ENCODE assay signal across 8 cellular contexts in genomic region chr15:22599526-22600320, GRCh38.
DNase-seq lines count a peak whose midpoint lies in the region; ATAC-seq, FAIRE-seq and TF ChIP-seq lines count a peak whose summit lies in the region.
"Not testable (repeated sequence)": the region's sequence is repeated elsewhere in the genome, so short reads cannot be mapped to it uniquely, and the experiment has no call there.

No MANE protein-coding gene starts in this region.

- not testable (repeated sequence) for FAIRE-seq in K562 (lab: Jason Lieb, UNC); HepG2 (lab: Jason Lieb, UNC)

- H3K9ac ChIP-seq in K562 (ENCODE audit: insufficient read depth in 1 of 2, low read depth in 2 of 2, low read length in 2 of 2); HepG2 (ENCODE audit: insufficient read depth, low read depth, low read length): not testable (repeated sequence)

- CTCF ChIA-PET in K562 (lab: Yijun Ruan, JAX; ENCODE audit: low intra/inter-chr PET ratio); HepG2 (lab: Yijun Ruan, JAX; ENCODE audit: low intra/inter-chr PET ratio, low total read pairs): not testable (repeated sequence)

- not testable (repeated sequence) for H3K79me2 ChIP-seq in K562 (ENCODE audit: control insufficient read depth, insufficient read depth, low read length); HepG2 (ENCODE audit: insufficient read depth, low read length)

- H4K20me1 ChIP-seq in K562 (replicated peaks; ENCODE audit: control insufficient read depth, insufficient read depth, low read length); HepG2 (ENCODE audit: insufficient read depth, low read length): not testable (repeated sequence)

- peak; percentile 25; the same call in 1 of the 3 replicates for ATAC-seq in K562
- not testable (repeated sequence) for ATAC-seq in Right ventricle myocardium superior (ENCODE audit: poor library complexity)
- ATAC-seq in HepG2: peak; percentile 80

- H3K27ac ChIP-seq in K562 (ENCODE audit: extremely low read depth, low read depth, low read length); HepG2 (ENCODE audit: extremely low read length, insufficient read depth, low read length); testis: not testable (repeated sequence)

- not testable (repeated sequence) for H3K4me3 ChIP-seq in H7 (ENCODE audit: insufficient read depth, low read depth, low read length); K562; HepG2 (replicated peaks in 1 of 3; ENCODE audit: insufficient read depth in 1 of 3, low read depth in 2 of 3, low read length in 3 of 3); testis

- H3K27me3 ChIP-seq in H7 (ENCODE audit: control insufficient read depth, insufficient read depth, low read length); K562 (ENCODE audit: control insufficient read depth in 2 of 2, insufficient read depth in 2 of 2, low read length in 2 of 2); HepG2 (ENCODE audit: control insufficient read depth in 1 of 2, insufficient read depth in 2 of 2, low read length in 2 of 2); testis: not testable (repeated sequence)

- not testable (repeated sequence) for TF ChIP-seq CTCF in K562 (IDR thresholded peaks at IDR 0.05 in 2 of 3, conservative IDR thresholded peaks at IDR 0.05 in 1 of 3; ENCODE audit: insufficient read depth in 2 of 3, low read depth in 1 of 3, low read length in 3 of 3); HepG2 (CRISPR knock-in tag; IDR thresholded peaks at IDR 0.05); testis (IDR thresholded peaks at IDR 0.05)

- not testable (repeated sequence) for H2AFZ ChIP-seq in K562 (ENCODE audit: low read depth, low read length); HepG2 (ENCODE audit: low read length)

- intact Hi-C loops in K562 (cut with micrococcal nuclease); Right ventricle myocardium superior (cut with DNase I); HepG2 (cut with micrococcal nuclease; ENCODE audit: unreplicated experiment); testis (cut with DNase I; ENCODE audit: low total_unique reads): not testable (repeated sequence)

- peak; percentile 23 for DNase-seq in ELF-1 (ENCODE audit: low read depth, low spot score)
- DNase-seq in H7: peak; percentile 12
- DNase-seq in HT1080 (ENCODE audit: low read depth): peak; percentile 0
- DNase-seq in RPMI7951 (ENCODE audit: low read depth): peak; percentile 2
- DNase-seq in K562 (ENCODE audit: extremely low read depth in 1 of 4, low spot score in 3 of 4): peak in 2 of 4 experiments; percentile 0 to 5
- peak; percentile 35 for DNase-seq in Right ventricle myocardium superior
- peak; percentile 6 for DNase-seq in HepG2 (ENCODE audit: low spot score)
- peak; percentile 52 for DNase-seq in testis

- TF ChIP-seq EP300 in K562 (IDR thresholded peaks at IDR 0.05; ENCODE audit: low read length); HepG2 (IDR thresholded peaks at IDR 0.05; ENCODE audit: low read depth in 2 of 2, low read length in 2 of 2); HepG2 (CRISPR knock-in tag; IDR thresholded peaks at IDR 0.05; ENCODE audit: borderline replicate concordance): not testable (repeated sequence)

- POLR2A ChIA-PET in K562 (lab: Yijun Ruan, JAX); HepG2 (lab: Yijun Ruan, JAX): not testable (repeated sequence)

- not testable (repeated sequence) for H3K9me1 ChIP-seq in K562 (ENCODE audit: control insufficient read depth, insufficient read depth, low read length)

- not testable (repeated sequence) for H3K9me3 ChIP-seq in K562 (replicated peaks; ENCODE audit: control insufficient read depth, insufficient read depth, low read depth, low read length); HepG2 (ENCODE audit: low read length); testis

- 64% methylated on average over 22 of the region's 30 CpGs for WGBS in K562 (ENCODE audit: insufficient coverage, low coverage, missing lambda C conversion rate)
- WGBS in HepG2 (ENCODE audit: low lambda C conversion rate): 57% methylated on average over 30 of the region's 30 CpGs
- 41 to 72% methylated on average over 25 to 30 of the region's 30 CpGs for WGBS in testis, 2 donors

- not testable (repeated sequence) for TF ChIP-seq POLR2A in K562 (conservative IDR thresholded peaks at IDR 0.05); HepG2 (IDR thresholded peaks at IDR 0.05; ENCODE audit: insufficient read depth in 1 of 2, low read depth in 2 of 2, low read length in 2 of 2); testis (IDR thresholded peaks at IDR 0.05)

- H3K4me2 ChIP-seq in K562 (ENCODE audit: insufficient read depth, low read length): not testable (repeated sequence)
- H3K4me2 ChIP-seq in HepG2 (ENCODE audit: low read depth, low read length): peak overlapping the region; percentile 12; the same call in 1 of the 2 replicates

- H3K36me3 ChIP-seq in H7 (replicated peaks; ENCODE audit: control insufficient read depth, insufficient read depth, low read length); K562 (ENCODE audit: control insufficient read depth, insufficient read depth, low read length); HepG2 (replicated peaks in 1 of 2; ENCODE audit: control insufficient read depth in 1 of 2, insufficient read depth in 2 of 2, low read length in 2 of 2); testis (ENCODE audit: low read depth, missing control alignments): not testable (repeated sequence)

- in situ Hi-C loops in K562 (cut with MboI); HepG2 (cut with HindIII; ENCODE audit: extremely low pct_ligation_motif_present, low pct_unique_long_range_greater_than_20kb): not testable (repeated sequence)

- not testable (repeated sequence) for TF ChIP-seq RAD21 in K562 (CRISPR knock-in tag; conservative IDR thresholded peaks at IDR 0.05 in 1 of 2, IDR thresholded peaks at IDR 0.05 in 1 of 2); HepG2 (CRISPR knock-in tag; IDR thresholded peaks at IDR 0.05)

- BruUV-seq in K562 (replicated peaks; lab: Mats Ljungman, UMichigan); HepG2 (replicated peaks; lab: Mats Ljungman, UMichigan): not testable (repeated sequence)

- not testable (repeated sequence) for H3K4me1 ChIP-seq in K562 (replicated peaks in 1 of 2; ENCODE audit: control insufficient read depth in 2 of 2, insufficient read depth in 2 of 2, low read length in 2 of 2); HepG2 (ENCODE audit: insufficient read depth, low read length); testis

TF ChIP-seq in K562, 482 proteins besides CTCF, POLR2A, EP300 and RAD21:
- TF ChIP-seq JUND (IDR thresholded peaks at IDR 0.05; ENCODE audit: borderline replicate concordance, low read depth, low read length): peak; percentile 12; the same call in 1 of the 2 replicates
- not testable (repeated sequence) for TF ChIP-seq JUND (tag; IDR thresholded peaks at IDR 0.05; ENCODE audit: borderline replicate concordance, low read depth, low read length); ATF3 (CRISPR knock-in tag; conservative IDR thresholded peaks at IDR 0.05)
- TF ChIP-seq ATF3 (IDR thresholded peaks at IDR 0.05): 0 out of 2 replicates have a peak, but pooled peaks have one; percentile 15
TF ChIP-seq in K562: peak in this region for 2; not testable (repeated sequence) for 480.

TF ChIP-seq in HepG2, 621 proteins besides CTCF, POLR2A, EP300 and RAD21:
- TF ChIP-seq, protein P1, sequence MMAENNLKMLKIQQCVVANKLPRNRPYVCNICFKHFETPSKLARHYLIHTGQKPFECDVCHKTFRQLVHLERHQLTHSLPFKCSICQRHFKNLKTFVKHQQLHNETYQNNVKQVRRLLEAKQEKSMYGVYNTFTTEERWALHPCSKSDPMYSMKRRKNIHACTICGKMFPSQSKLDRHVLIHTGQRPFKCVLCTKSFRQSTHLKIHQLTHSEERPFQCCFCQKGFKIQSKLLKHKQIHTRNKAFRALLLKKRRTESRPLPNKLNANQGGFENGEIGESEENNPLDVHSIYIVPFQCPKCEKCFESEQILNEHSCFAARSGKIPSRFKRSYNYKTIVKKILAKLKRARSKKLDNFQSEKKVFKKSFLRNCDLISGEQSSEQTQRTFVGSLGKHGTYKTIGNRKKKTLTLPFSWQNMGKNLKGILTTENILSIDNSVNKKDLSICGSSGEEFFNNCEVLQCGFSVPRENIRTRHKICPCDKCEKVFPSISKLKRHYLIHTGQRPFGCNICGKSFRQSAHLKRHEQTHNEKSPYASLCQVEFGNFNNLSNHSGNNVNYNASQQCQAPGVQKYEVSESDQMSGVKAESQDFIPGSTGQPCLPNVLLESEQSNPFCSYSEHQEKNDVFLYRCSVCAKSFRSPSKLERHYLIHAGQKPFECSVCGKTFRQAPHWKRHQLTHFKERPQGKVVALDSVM (CRISPR knock-in tag; IDR thresholded peaks at IDR 0.05): peak; percentile 80
- TF ChIP-seq FOSL2 (CRISPR knock-in tag; IDR thresholded peaks at IDR 0.05): peak; percentile 69; the same call in 1 of the 2 replicates
TF ChIP-seq in HepG2: peak in this region for 2; not testable (repeated sequence) for 619.
